In the genomic region with DNA sequence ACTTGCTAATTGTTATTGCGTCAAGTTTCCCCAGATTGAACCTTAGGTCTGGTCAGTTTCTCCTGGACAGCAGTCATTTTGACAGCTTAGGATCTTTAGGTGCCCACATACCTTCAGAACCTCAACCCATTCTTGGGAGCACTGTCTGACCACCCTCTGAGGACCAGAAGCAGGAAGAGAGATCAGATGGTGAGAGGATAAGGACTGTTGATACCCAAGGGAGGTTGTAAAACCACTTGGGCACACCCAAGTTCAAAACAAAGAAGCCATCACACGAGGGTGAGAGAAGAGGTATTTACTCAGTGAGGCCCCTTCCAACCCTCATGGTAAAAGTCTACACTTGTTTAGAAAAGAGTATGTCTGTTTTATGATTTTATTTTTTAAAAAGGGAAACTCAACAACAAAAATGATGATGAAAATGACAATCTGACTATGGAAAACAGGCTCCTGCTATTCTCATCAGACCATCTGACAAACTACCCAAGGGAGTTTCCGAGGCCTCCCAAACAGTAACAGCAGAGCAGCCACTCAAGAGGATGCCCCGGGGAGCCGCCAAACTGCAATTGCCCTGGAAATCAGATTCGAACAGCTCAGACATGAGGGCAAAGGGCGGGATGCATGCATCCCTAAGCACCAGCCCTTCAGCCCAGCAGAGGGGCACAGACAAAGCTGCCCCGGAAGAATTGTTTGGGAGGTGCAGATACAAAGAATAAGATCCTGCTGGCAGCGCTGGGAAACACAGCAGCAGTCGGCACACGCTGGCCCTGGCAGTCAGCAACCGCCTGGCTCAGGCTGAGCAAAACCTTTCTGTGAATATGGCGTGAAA, we compare ENCODE assay signal across 8 cellular contexts.
DNase-seq lines count a peak whose midpoint lies in the region; TF ChIP-seq lines count a peak whose summit lies in the region.

No MANE protein-coding gene starts in this region.

- H2AFZ ChIP-seq in smooth muscle cell (ENCODE audit: low read depth) = no peak overlapping the region

- peaks cover 58% of the 10 kb centered on the region for H3K4me1 Mint-ChIP-seq in activated naive CD4-positive, alpha-beta T cell treated with anti-CD3 and anti-CD28 coated beads for 36 hours (ENCODE audit: low read depth)

- H3K27ac ChIP-seq in cardiac muscle cell (peak overlapping the region; percentile 41), smooth muscle cell (ENCODE audit: low read depth) (peak overlapping the region; percentile 34)

- H3K27me3 ChIP-seq in cardiac muscle cell (no peaks in the 10 kb centered on the region), smooth muscle cell (ENCODE audit: low read depth) (no peaks in the 10 kb centered on the region)

- WGBS in smooth muscle cell (ENCODE audit: low lambda C conversion rate) = 63% methylated on average over 13 of the region's 13 CpGs

- H3K36me3 Mint-ChIP-seq in activated naive CD4-positive, alpha-beta T cell treated with anti-CD3 and anti-CD28 coated beads for 36 hours (ENCODE audit: low read depth) = peaks cover 1% of the 10 kb centered on the region

- H3K4me2 ChIP-seq in smooth muscle cell = no peak overlapping the region

- H4K20me1 ChIP-seq in smooth muscle cell (ENCODE audit: low read depth) = no peaks in the 10 kb centered on the region

- CTCF ChIA-PET in activated naive CD4-positive, alpha-beta T cell treated with anti-CD3 and anti-CD28 coated beads for 36 hours (lab: Charles Lee) = interaction anchor here (0.6 to 1.3 kb wide), 4 partner anchors 13 to 141 kb away, joined by 3 read pairs; no protein-coding TSS in a partner anchor

- H3K4me1 ChIP-seq in cardiac muscle cell (ENCODE audit: low read depth) (peaks cover 22% of the 10 kb centered on the region), smooth muscle cell (ENCODE audit: low read depth) (peaks cover 13% of the 10 kb centered on the region)

- TF ChIP-seq CTCF in cardiac muscle cell (IDR thresholded peaks at IDR 0.05; ENCODE audit: low read depth, low read length) = no peak
- TF ChIP-seq CTCF in smooth muscle cell (IDR thresholded peaks at IDR 0.05; ENCODE audit: borderline replicate concordance, insufficient read depth, poor library complexity, severe bottlenecking) = no peak

- no peaks in the 10 kb centered on the region for H3K36me3 ChIP-seq in cardiac muscle cell
- H3K36me3 ChIP-seq in smooth muscle cell (ENCODE audit: low read depth) = no peaks in the 10 kb centered on the region

- no peaks in the 10 kb centered on the region for H3K27me3 Mint-ChIP-seq in activated naive CD4-positive, alpha-beta T cell treated with anti-CD3 and anti-CD28 coated beads for 36 hours (ENCODE audit: low read depth)

- H3K4me3 ChIP-seq in cardiac muscle cell (no peak overlapping the region), smooth muscle cell (no peak overlapping the region)

- H3F3A ChIP-seq in smooth muscle cell (ENCODE audit: low read depth) = no peaks in the 10 kb centered on the region

- DNase-seq in activated naive CD4-positive, alpha-beta T cell treated with anti-CD3 and anti-CD28 coated beads for 36 hours = peak; percentile 37
- DNase-seq in activated naive CD4-positive, alpha-beta T cell (lab: John Stamatoyannopoulos, UW) = no peak
- DNase-seq in NCI-H345 treated with DMSO at 0.1 percent for 48 hours (lab: John Stamatoyannopoulos, UW; ENCODE audit: unreplicated experiment) = peak; percentile 91
- peak in 1 of 2 donors; percentile 8 for DNase-seq in cardiac muscle cell (ENCODE audit: low read depth in 1 of 2, low spot score in 1 of 2)
- no peak for DNase-seq in smooth muscle cell (lab: John Stamatoyannopoulos, UW; ENCODE audit: unreplicated experiment)
- DNase-seq in epidermal melanocyte (ENCODE audit: insufficient read length, low spot score) = no peak
- no peak for DNase-seq in COR-L47 (lab: John Stamatoyannopoulos, UW)
- DNase-seq in MV-4-11 (lab: John Stamatoyannopoulos, UW) = no peak

- H3K27ac Mint-ChIP-seq in activated naive CD4-positive, alpha-beta T cell treated with anti-CD3 and anti-CD28 coated beads for 36 hours = peak overlapping the region; percentile 97

- no peaks in the 10 kb centered on the region for H3K9me3 Mint-ChIP-seq in activated naive CD4-positive, alpha-beta T cell treated with anti-CD3 and anti-CD28 coated beads for 36 hours

- H3K9me3 ChIP-seq in cardiac muscle cell (ENCODE audit: low read depth) (no peaks in the 10 kb centered on the region), smooth muscle cell (replicated peaks; ENCODE audit: low read depth) (no peaks in the 10 kb centered on the region)

- no peak overlapping the region for H3K4me3 Mint-ChIP-seq in activated naive CD4-positive, alpha-beta T cell treated with anti-CD3 and anti-CD28 coated beads for 36 hours

- H3K9ac ChIP-seq in smooth muscle cell (ENCODE audit: low read depth) = no peak overlapping the region

- intact Hi-C loops in activated naive CD4-positive, alpha-beta T cell treated with anti-CD3 and anti-CD28 coated beads for 36 hours (cut with micrococcal nuclease) = loop anchor here (1.0 kb wide), 6 partner anchors 12 to 137 kb away; no protein-coding TSS in a partner anchor

- H3K79me2 ChIP-seq in smooth muscle cell (ENCODE audit: low read depth) = no peaks in the 10 kb centered on the region

Comparison
In these comparisons a context has a peak if more than half of its experiments do, and no peak if none do; other contexts are left out.
1. DNase-seq: peak in activated naive CD4-positive, alpha-beta T cell treated with anti-CD3 and anti-CD28 coated beads for 36 hours (single experiment) and NCI-H345 treated with DMSO at 0.1 percent for 48 hours (single experiment); none in activated naive CD4-positive, alpha-beta T cell (0 of 4), smooth muscle cell (single experiment), epidermal melanocyte (single experiment), COR-L47 (single experiment) and MV-4-11 (single experiment).